ENCODE assay signal across 9 cellular contexts in the genomic region with DNA sequence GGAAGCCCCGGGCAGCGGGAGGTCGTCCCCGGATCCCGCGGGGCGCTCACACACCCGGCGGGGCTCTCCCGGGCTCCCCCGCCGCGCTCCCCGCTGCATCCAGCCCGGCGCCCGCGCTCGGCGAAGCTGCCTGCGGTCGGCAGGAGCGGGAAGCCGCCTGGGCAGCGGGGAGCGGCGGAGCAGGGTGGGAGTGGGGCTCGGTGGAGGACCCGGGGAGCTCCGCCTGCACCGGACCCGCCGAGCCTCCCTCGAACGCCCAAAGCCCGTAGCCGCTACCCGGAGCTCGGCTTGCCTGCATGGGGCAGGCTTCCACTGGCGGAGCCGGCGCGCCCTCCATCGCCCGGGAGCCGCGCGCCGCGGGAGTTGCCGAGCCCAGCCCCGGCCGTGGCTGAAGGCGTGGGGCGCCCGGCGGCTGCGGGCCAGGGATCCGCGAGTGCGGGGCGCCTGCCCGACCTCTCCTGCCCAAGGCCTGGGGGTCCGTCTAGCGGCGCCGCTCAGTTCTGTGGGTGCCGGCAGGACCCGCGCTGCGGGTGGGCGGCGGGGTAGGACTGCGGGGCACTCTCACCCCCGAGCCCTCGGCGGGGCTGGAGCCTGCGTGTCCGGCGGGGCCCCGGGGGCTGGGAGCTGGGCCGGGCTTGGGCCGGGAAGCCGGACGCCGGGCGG. TPM values are rescaled to one million over a fixed set of nuclear protein-coding genes. Genes with fewer than 3 reads are reported as not detected.
DNase-seq lines count a peak whose midpoint lies in the region; ATAC-seq and TF ChIP-seq lines count a peak whose summit lies in the region.
"Had no signal": no experiment of that assay in that cellular context is flagged by ENCODE, and none has a peak within 500 bp of the region (broad histone marks: within the 10 kb centered on the region; RNA-seq: fewer than 3 reads in every experiment).

No MANE protein-coding gene starts in this region.

- H3K9me3 ChIP-seq in mammary epithelial cell (replicated peaks; ENCODE audit: insufficient read depth, low read length), result no peaks in the 10 kb centered on the region
- no peaks in the 10 kb centered on the region for H3K9me3 ChIP-seq in iPS-18c (ENCODE audit: control insufficient read depth, insufficient read depth, low read length)
- no peaks in the 10 kb centered on the region for H3K9me3 ChIP-seq in testis

- H3K4me1 ChIP-seq in mammary epithelial cell (ENCODE audit: insufficient read depth, low read length) (peaks cover 29% of the 10 kb centered on the region), testis (no peaks in the 10 kb centered on the region)

- CTCF ChIA-PET in activated CD8-positive, alpha-beta T cell treated with anti-CD3 and anti-CD28 coated beads, Interleukin-2, amount 10 ng/mL, durations not matched to agents 7 days and 5 days (lab: Charles Lee), result no interaction called here
- CTCF ChIA-PET in activated CD8-positive, alpha-beta T cell treated with anti-CD3 and anti-CD28 coated beads for 36 hours (lab: Charles Lee), result interaction anchor here (0.7 to 1.8 kb wide), 2 partner anchors 10 kb away, joined by 3 to 8 read pairs; no protein-coding TSS in a partner anchor
- CTCF ChIA-PET in mammary epithelial cell (lab: Charles Lee; ENCODE audit: low non-redundant PET), result no interaction called here

- no peak overlapping the region for H3K4me3 Mint-ChIP-seq in activated CD8-positive, alpha-beta T cell treated with anti-CD3 and anti-CD28 coated beads, Interleukin-2, amount 10 ng/mL, durations not matched to agents 7 days and 5 days
- no peak overlapping the region for H3K4me3 Mint-ChIP-seq in activated CD8-positive, alpha-beta T cell treated with anti-CD3 and anti-CD28 coated beads for 36 hours
- H3K4me3 Mint-ChIP-seq in chondrocyte (ENCODE audit: unreplicated experiment), result no peak overlapping the region
- H3K4me3 Mint-ChIP-seq: activated T-cell treated with anti-CD3 and anti-CD28 coated beads, Interleukin-2, amount 50 U/mL, for 4 hours had no signal

- H3K9ac ChIP-seq in mammary epithelial cell (ENCODE audit: insufficient read depth, low read length), result peak overlapping the region; percentile 51

- in situ Hi-C loops in mammary epithelial cell (cut with MboI; ENCODE audit: low sequenced_read_pairs in 2 of 2), result no loop called here

- H3K27me3 Mint-ChIP-seq in activated CD8-positive, alpha-beta T cell treated with anti-CD3 and anti-CD28 coated beads, Interleukin-2, amount 10 ng/mL, durations not matched to agents 7 days and 5 days (ENCODE audit: low read depth), result peaks cover 43% of the 10 kb centered on the region
- H3K27me3 Mint-ChIP-seq in activated CD8-positive, alpha-beta T cell treated with anti-CD3 and anti-CD28 coated beads for 36 hours, result peaks cover 43% of the 10 kb centered on the region
- H3K27me3 Mint-ChIP-seq in chondrocyte (ENCODE audit: low read depth), result peaks cover 35% of the 10 kb centered on the region

- TF ChIP-seq POLR2A in testis (IDR thresholded peaks at IDR 0.05), result no peak

- BruUV-seq in mammary epithelial cell (replicated peaks; lab: Mats Ljungman, UMichigan), result no TSS peak

- H3K36me3 ChIP-seq in mammary epithelial cell (ENCODE audit: insufficient read depth, low read length) (peaks cover 8% of the 10 kb centered on the region), testis (ENCODE audit: low read depth, missing control alignments) (no peaks in the 10 kb centered on the region)

- H3K4me3 ChIP-seq in mammary epithelial cell (replicated peaks in 1 of 3; ENCODE audit: insufficient read depth in 1 of 3, low read depth in 2 of 3, low read length in 3 of 3), result peak overlapping the region; percentile 41 to 71 (median 57)
- peak overlapping the region; percentile 65 for H3K4me3 ChIP-seq in iPS-18c (ENCODE audit: insufficient read depth, low read depth, low read length)
- peak overlapping the region; percentile 29 to 36 for H3K4me3 ChIP-seq in testis

- no peaks in the 10 kb centered on the region for H3K36me3 Mint-ChIP-seq in activated CD8-positive, alpha-beta T cell treated with anti-CD3 and anti-CD28 coated beads, Interleukin-2, amount 10 ng/mL, durations not matched to agents 7 days and 5 days (ENCODE audit: low read depth)
- H3K36me3 Mint-ChIP-seq in activated CD8-positive, alpha-beta T cell treated with anti-CD3 and anti-CD28 coated beads for 36 hours (ENCODE audit: low read depth), result no peaks in the 10 kb centered on the region
- no peaks in the 10 kb centered on the region for H3K36me3 Mint-ChIP-seq in chondrocyte (ENCODE audit: low read depth)

- peak overlapping the region; percentile 92 for H3K4me2 ChIP-seq in mammary epithelial cell (ENCODE audit: insufficient read depth, low read depth, low read length)

- peaks cover 45% of the 10 kb centered on the region for H3K79me2 ChIP-seq in mammary epithelial cell (ENCODE audit: insufficient read depth, low read length)

- POLR2A ChIA-PET in activated CD8-positive, alpha-beta T cell treated with anti-CD3 and anti-CD28 coated beads, Interleukin-2, amount 10 ng/mL, durations not matched to agents 7 days and 5 days (lab: Charles Lee), result no interaction called here
- POLR2A ChIA-PET in activated CD8-positive, alpha-beta T cell treated with anti-CD3 and anti-CD28 coated beads for 36 hours (lab: Charles Lee), result interaction anchor here (0.8 kb wide), 1 partner anchor 122 kb away, joined by 3 read pairs; no protein-coding TSS in a partner anchor

- DNase-seq in activated CD8-positive, alpha-beta T cell treated with anti-CD3 and anti-CD28 coated beads, Interleukin-2, amount 10 ng/mL, durations not matched to agents 7 days and 5 days, result no peak
- DNase-seq in activated CD8-positive, alpha-beta T cell treated with anti-CD3 and anti-CD28 coated beads for 36 hours, result no peak
- DNase-seq in mammary epithelial cell, result peak; percentile 32
- no peak for DNase-seq in testis
- no peak for DNase-seq in medulla oblongata (ENCODE audit: extremely low spot score)
- DNase-seq in chondrocyte (ENCODE audit: low spot score), result no peak
- no peak for DNase-seq in NCI-H524 (lab: John Stamatoyannopoulos, UW)
- DNase-seq: activated T-cell treated with anti-CD3 and anti-CD28 coated beads, Interleukin-2, amount 50 U/mL, for 4 hours had no signal

- dilution Hi-C loops in mammary epithelial cell (cut with HindIII; ENCODE audit: low sequenced_read_pairs), result no loop called here

- 7% methylated on average over 3 of the region's 87 CpGs for WGBS in mammary epithelial cell (ENCODE audit: low coverage, missing lambda C conversion rate)
- WGBS in testis, 2 donors, result 1% methylated on average over 42 of the region's 87 CpGs; no CpG with 5 or more reads in 1 of the 2 donors

- TF ChIP-seq CTCF in activated CD8-positive, alpha-beta T cell treated with anti-CD3 and anti-CD28 coated beads for 36 hours (IDR thresholded peaks at IDR 0.05), result no peak
- TF ChIP-seq CTCF in mammary epithelial cell (conservative IDR thresholded peaks at IDR 0.05 in 1 of 2, IDR thresholded peaks at IDR 0.05 in 1 of 2; ENCODE audit: extremely low read depth in 1 of 2, insufficient read depth in 1 of 2, low read depth in 1 of 2, low read length in 2 of 2), result no peak
- TF ChIP-seq CTCF in testis (IDR thresholded peaks at IDR 0.05), result no peak
- no peak for TF ChIP-seq CTCF in chondrocyte (IDR thresholded peaks at IDR 0.05)

- H3K27ac ChIP-seq in mammary epithelial cell (ENCODE audit: insufficient read depth, low read depth, low read length) (peak overlapping the region; percentile 3), testis (no peak overlapping the region)

- H3K27me3 ChIP-seq in mammary epithelial cell (ENCODE audit: insufficient read depth, low read length) (peaks cover 4% of the 10 kb centered on the region), testis (no peaks in the 10 kb centered on the region)

- no peaks in the 10 kb centered on the region for H4K20me1 ChIP-seq in mammary epithelial cell (ENCODE audit: insufficient read depth, low read length)

- H3K27ac Mint-ChIP-seq in activated CD8-positive, alpha-beta T cell treated with anti-CD3 and anti-CD28 coated beads, Interleukin-2, amount 10 ng/mL, durations not matched to agents 7 days and 5 days, result no peak overlapping the region
- no peak overlapping the region for H3K27ac Mint-ChIP-seq in activated CD8-positive, alpha-beta T cell treated with anti-CD3 and anti-CD28 coated beads for 36 hours
- no peak overlapping the region for H3K27ac Mint-ChIP-seq in chondrocyte (ENCODE audit: unreplicated experiment)

- no peaks in the 10 kb centered on the region for H3K4me1 Mint-ChIP-seq in activated CD8-positive, alpha-beta T cell treated with anti-CD3 and anti-CD28 coated beads, Interleukin-2, amount 10 ng/mL, durations not matched to agents 7 days and 5 days (ENCODE audit: low read depth)
- H3K4me1 Mint-ChIP-seq in activated CD8-positive, alpha-beta T cell treated with anti-CD3 and anti-CD28 coated beads for 36 hours (ENCODE audit: low read depth), result no peaks in the 10 kb centered on the region
- peaks cover 9% of the 10 kb centered on the region for H3K4me1 Mint-ChIP-seq in chondrocyte (ENCODE audit: low read depth)

- ATAC-seq in activated CD8-positive, alpha-beta T cell treated with anti-CD3 and anti-CD28 coated beads, Interleukin-2, amount 10 ng/mL, durations not matched to agents 7 days and 5 days, result peak; percentile 46
- ATAC-seq in activated CD8-positive, alpha-beta T cell treated with anti-CD3 and anti-CD28 coated beads for 36 hours, result no peak

- H2AFZ ChIP-seq in mammary epithelial cell (ENCODE audit: low read depth, low read length), result peak overlapping the region; percentile 78

- intact Hi-C loops in activated CD8-positive, alpha-beta T cell treated with anti-CD3 and anti-CD28 coated beads for 36 hours (cut with micrococcal nuclease), result no loop called here
- intact Hi-C loops in mammary epithelial cell (cut with micrococcal nuclease) (loop anchor here (10.0 kb wide), 5 partner anchors 128 to 1308 kb away; a partner anchor contains a TSS), testis (cut with DNase I; ENCODE audit: low total_unique reads) (no loop called here)

- H3K9me3 Mint-ChIP-seq in activated CD8-positive, alpha-beta T cell treated with anti-CD3 and anti-CD28 coated beads, Interleukin-2, amount 10 ng/mL, durations not matched to agents 7 days and 5 days (ENCODE audit: insufficient read depth), result no peaks in the 10 kb centered on the region
- no peaks in the 10 kb centered on the region for H3K9me3 Mint-ChIP-seq in activated CD8-positive, alpha-beta T cell treated with anti-CD3 and anti-CD28 coated beads for 36 hours
- no peaks in the 10 kb centered on the region for H3K9me3 Mint-ChIP-seq in chondrocyte (ENCODE audit: low read depth)
- H3K9me3 Mint-ChIP-seq: activated T-cell treated with anti-CD3 and anti-CD28 coated beads, Interleukin-2, amount 50 U/mL, for 4 hours had no signal

RNA-seq across cellular contexts. Expression of a gene that starts 0.7 kb away (rescaled TPM):
- total RNA-seq in activated CD8-positive, alpha-beta T cell treated with anti-CD3 and anti-CD28 coated beads, Interleukin-2, amount 10 ng/mL, durations not matched to agents 7 days and 5 days, result under 1 TPM; 0.05 to 0.13 TPM
- under 1 TPM; 0.11 to 0.18 TPM for total RNA-seq in activated CD8-positive, alpha-beta T cell treated with anti-CD3 and anti-CD28 coated beads for 36 hours
- total RNA-seq in mammary epithelial cell (10 to 100 TPM; 11.7 to 25.8 TPM), testis (1 to 10 TPM; 1.9 to 3.3 TPM), chondrocyte (0.48 to 1.1 TPM (median 0.99 TPM) in 3 replicates)
- polyA plus RNA-seq in mammary epithelial cell (11.5 TPM), testis (ENCODE audit: insufficient read depth, low read depth, low replicate concordance) (1.4 TPM)
- 10.5 TPM for polyA minus RNA-seq in mammary epithelial cell
